ENCODE assay signal across 16 cellular contexts in the genomic region with DNA sequence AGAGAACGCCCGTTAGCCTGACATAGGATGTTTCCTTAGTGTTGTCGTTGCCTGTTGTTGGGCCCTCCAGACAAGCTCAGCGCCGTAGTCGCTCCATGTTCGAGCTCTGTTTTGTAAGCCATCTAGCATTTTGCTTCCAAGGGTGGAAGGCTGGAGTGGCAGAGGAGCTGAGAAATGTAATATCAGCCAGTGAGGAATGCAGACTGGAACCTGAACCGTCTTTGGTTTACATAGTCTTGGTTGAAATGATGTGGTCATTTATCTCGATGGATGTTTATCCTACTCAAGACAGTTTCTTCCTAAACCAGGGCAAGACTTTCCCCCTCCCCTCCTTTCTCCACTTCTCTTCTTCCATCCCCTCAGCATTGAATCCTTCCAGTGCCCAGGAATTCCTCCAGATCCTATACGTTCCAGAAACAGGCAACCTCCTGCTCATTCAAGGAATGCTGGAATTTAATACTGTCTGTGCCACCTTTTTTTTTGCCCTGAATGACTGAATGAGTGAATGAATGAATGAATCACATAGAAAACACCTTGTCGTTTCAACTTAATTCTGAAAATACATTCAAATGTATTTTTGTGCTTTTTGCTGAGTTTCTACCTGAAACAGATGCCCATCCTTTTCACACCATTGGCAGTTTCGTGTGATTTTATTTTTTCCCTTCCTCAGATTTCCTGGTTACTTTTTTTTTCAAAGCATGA.
DNase-seq lines count a peak whose midpoint lies in the region; ATAC-seq and TF ChIP-seq lines count a peak whose summit lies in the region.
"Had no signal": no experiment of that assay in that cellular context is flagged by ENCODE, and none has a peak within 500 bp of the region (broad histone marks: within the 10 kb centered on the region; RNA-seq: fewer than 3 reads in every experiment).

No MANE protein-coding gene starts in this region.

- no peak overlapping the region for H3K9ac ChIP-seq in neural progenitor cell
- H3K9ac ChIP-seq: BLaER1 treated with 17β-estradiol and CSF1 and Interleukin-3, amounts not matched to agents 10 nM and 100 nM had no signal

- H3K27me3 ChIP-seq in neural progenitor cell, result peaks cover 14% of the 10 kb centered on the region
- H3K27me3 ChIP-seq: BLaER1 treated with 17β-estradiol and CSF1 and Interleukin-3, amounts not matched to agents 10 nM and 100 nM had no signal

- no peak overlapping the region for H2AFZ ChIP-seq in neural progenitor cell (replicated peaks)

- peaks cover 54% of the 10 kb centered on the region for H3K4me1 Mint-ChIP-seq in neural progenitor cell
- H3K4me1 Mint-ChIP-seq in activated CD4-positive, alpha-beta memory T cell treated with anti-CD3 and anti-CD28 coated beads, Interleukin-2, amount 10 ng/mL, durations not matched to agents 7 days and 5 days, result peaks cover 9% of the 10 kb centered on the region

- H3F3A ChIP-seq in neural progenitor cell (ENCODE audit: low read depth), result peaks cover 5% of the 10 kb centered on the region

- CTCF ChIA-PET in HEK293 (lab: Yijun Ruan, JAX), result interaction anchor here (0.9 to 4.8 kb wide), 4 partner anchors 94 to 232 kb away, joined by 3 to 58 read pairs (median 4); no protein-coding TSS in a partner anchor
- CTCF ChIA-PET in activated CD4-positive, alpha-beta memory T cell treated with anti-CD3 and anti-CD28 coated beads, Interleukin-2, amount 10 ng/mL, durations not matched to agents 7 days and 5 days (lab: Charles Lee), result interaction anchor here (0.6 to 7.4 kb wide), 5 partner anchors 230 to 1572 kb away, joined by 3 to 130 read pairs (median 5); no protein-coding TSS in a partner anchor

- no peak for ATAC-seq in GM18909 (IDR thresholded peaks at IDR 0.05; ENCODE audit: poor library complexity, unreplicated experiment)
- ATAC-seq: A549; activated CD8-positive, alpha-beta memory T cell treated with anti-CD3 and anti-CD28 coated beads, Interleukin-2, amount 10 ng/mL, durations not matched to agents 7 days and 5 days; left ventricle myocardium superior had no signal

- H3K79me2 ChIP-seq in neural progenitor cell (ENCODE audit: low read depth), result no peaks in the 10 kb centered on the region

- H3K36me3 Mint-ChIP-seq in neural progenitor cell, result peaks cover 1% of the 10 kb centered on the region
- no peaks in the 10 kb centered on the region for H3K36me3 Mint-ChIP-seq in activated CD4-positive, alpha-beta memory T cell treated with anti-CD3 and anti-CD28 coated beads, Interleukin-2, amount 10 ng/mL, durations not matched to agents 7 days and 5 days (ENCODE audit: low read depth)
- H3K36me3 Mint-ChIP-seq: activated CD8-positive, alpha-beta memory T cell treated with anti-CD3 and anti-CD28 coated beads, Interleukin-2, amount 10 ng/mL, durations not matched to agents 7 days and 5 days; activated naive CD8-positive, alpha-beta T cell had no signal

- H3K36me3 ChIP-seq in HEK293 (ENCODE audit: control insufficient read depth in 2 of 2, insufficient read depth in 1 of 2, low read length in 2 of 2), result no peaks in the 10 kb centered on the region
- no peaks in the 10 kb centered on the region for H3K36me3 ChIP-seq in neural progenitor cell
- H3K36me3 ChIP-seq: BLaER1 treated with 17β-estradiol and CSF1 and Interleukin-3, amounts not matched to agents 10 nM and 100 nM had no signal

- H3K4me1 ChIP-seq in HEK293 (ENCODE audit: control insufficient read depth, insufficient read depth, low read length) (peaks cover 6% of the 10 kb centered on the region; the same call in 1 of the 2 replicates), neural progenitor cell (peaks cover 21% of the 10 kb centered on the region)

- no peak for DNase-seq in caudate nucleus (lab: John Stamatoyannopoulos, UW)
- peak; percentile 81 for DNase-seq in iris pigment epithelial cell (ENCODE audit: low read depth)
- no peak for DNase-seq in neural progenitor cell (ENCODE audit: low spot score)
- DNase-seq in activated CD4-positive, alpha-beta memory T cell treated with anti-CD3 and anti-CD28 coated beads, Interleukin-2, amount 10 ng/mL, durations not matched to agents 7 days and 5 days, result no peak
- no peak for DNase-seq in SK-N-DZ (ENCODE audit: low spot score)
- DNase-seq in ACHN, result no peak
- DNase-seq: activated CD4-positive, alpha-beta T cell treated with anti-CD3 and anti-CD28 coated beads for 4 hours; activated CD8-positive, alpha-beta memory T cell treated with anti-CD3 and anti-CD28 coated beads, Interleukin-2, amount 10 ng/mL, durations not matched to agents 7 days and 5 days; left ventricle myocardium superior; stimulated activated CD4-positive, alpha-beta T cell treated with anti-CD3 and anti-CD28 coated beads, Interleukin-12 subunit alpha, Interleukin-12 subunit beta, amount 100 ng/mL, for 4 hours had no signal

- H3K27me3 Mint-ChIP-seq in neural progenitor cell (ENCODE audit: insufficient read depth, low read depth), result peaks cover 33% of the 10 kb centered on the region
- peaks cover 14% of the 10 kb centered on the region for H3K27me3 Mint-ChIP-seq in activated CD4-positive, alpha-beta memory T cell treated with anti-CD3 and anti-CD28 coated beads, Interleukin-2, amount 10 ng/mL, durations not matched to agents 7 days and 5 days

- in situ Hi-C loops in ACHN (cut with HindIII; ENCODE audit: low pct_ligation_motif_present, low pct_unique_long_range_greater_than_20kb, low sequenced_read_pairs), result loop anchor here (25.0 kb wide), 1 partner anchor 250 kb away; no protein-coding TSS in a partner anchor

- H3K4me3 Mint-ChIP-seq in neural progenitor cell, result peak overlapping the region; percentile 14
- no peak overlapping the region for H3K4me3 Mint-ChIP-seq in activated CD4-positive, alpha-beta memory T cell treated with anti-CD3 and anti-CD28 coated beads, Interleukin-2, amount 10 ng/mL, durations not matched to agents 7 days and 5 days
- H3K4me3 Mint-ChIP-seq: activated CD8-positive, alpha-beta memory T cell treated with anti-CD3 and anti-CD28 coated beads, Interleukin-2, amount 10 ng/mL, durations not matched to agents 7 days and 5 days; activated naive CD8-positive, alpha-beta T cell had no signal

- H3K27ac Mint-ChIP-seq in neural progenitor cell, result no peak overlapping the region
- H3K27ac Mint-ChIP-seq in activated CD4-positive, alpha-beta memory T cell treated with anti-CD3 and anti-CD28 coated beads, Interleukin-2, amount 10 ng/mL, durations not matched to agents 7 days and 5 days, result no peak overlapping the region
- H3K27ac Mint-ChIP-seq: activated CD8-positive, alpha-beta memory T cell treated with anti-CD3 and anti-CD28 coated beads, Interleukin-2, amount 10 ng/mL, durations not matched to agents 7 days and 5 days; activated naive CD8-positive, alpha-beta T cell had no signal

- no peaks in the 10 kb centered on the region for H3K9me3 Mint-ChIP-seq in neural progenitor cell
- no peaks in the 10 kb centered on the region for H3K9me3 Mint-ChIP-seq in activated CD4-positive, alpha-beta memory T cell treated with anti-CD3 and anti-CD28 coated beads, Interleukin-2, amount 10 ng/mL, durations not matched to agents 7 days and 5 days

- H4K20me1 ChIP-seq in neural progenitor cell (ENCODE audit: low read depth), result no peaks in the 10 kb centered on the region
- H4K20me1 ChIP-seq: BLaER1 treated with 17β-estradiol and CSF1 and Interleukin-3, amounts not matched to agents 10 nM and 100 nM had no signal

- H3K4me3 ChIP-seq in HEK293 (ENCODE audit: low read depth, low read length) (no peak overlapping the region), neural progenitor cell (no peak overlapping the region)
- H3K4me3 ChIP-seq: A549; BLaER1 treated with 17β-estradiol and CSF1 and Interleukin-3, amounts not matched to agents 10 nM and 100 nM had no signal

- H3K9me3 ChIP-seq in HEK293 (ENCODE audit: control insufficient read depth, insufficient read depth, low read depth, low read length), result no peaks in the 10 kb centered on the region
- no peaks in the 10 kb centered on the region for H3K9me3 ChIP-seq in neural progenitor cell (ENCODE audit: low read depth)
- H3K9me3 ChIP-seq: A549; BLaER1 treated with 17β-estradiol and CSF1 and Interleukin-3, amounts not matched to agents 10 nM and 100 nM had no signal

- TF ChIP-seq CTCF in HEK293 (tag by site-specific recombination; IDR thresholded peaks at IDR 0.05), result no peak
- no peak for TF ChIP-seq CTCF in neural progenitor cell (IDR thresholded peaks at IDR 0.05)

- no peak overlapping the region for H3K27ac ChIP-seq in HEK293 (ENCODE audit: extremely low read depth, low read depth, low read length)
- H3K27ac ChIP-seq in caudate nucleus (ENCODE audit: low read depth, low read length), result peak overlapping the region; percentile 79
- no peak overlapping the region for H3K27ac ChIP-seq in neural progenitor cell
- H3K27ac ChIP-seq: BLaER1 treated with 17β-estradiol and CSF1 and Interleukin-3, amounts not matched to agents 10 nM and 100 nM; HL-60 had no signal

- POLR2A ChIA-PET in HEK293 (lab: Yijun Ruan, JAX), result interaction anchor here (1.4 to 3.6 kb wide), 2 partner anchors 30 to 320 kb away, joined by 3 to 12 read pairs; no protein-coding TSS in a partner anchor
- POLR2A ChIA-PET in activated CD4-positive, alpha-beta memory T cell treated with anti-CD3 and anti-CD28 coated beads, Interleukin-2, amount 10 ng/mL, durations not matched to agents 7 days and 5 days (lab: Charles Lee), result no interaction called here

- no peak overlapping the region for H3K4me2 ChIP-seq in neural progenitor cell
- H3K4me2 ChIP-seq: A549; BLaER1 treated with 17β-estradiol and CSF1 and Interleukin-3, amounts not matched to agents 10 nM and 100 nM had no signal

TF ChIP-seq in HEK293, 187 proteins besides CTCF, POLR2A, EP300 and RAD21 (continues in another document):
- TF ChIP-seq RBAK (tag by site-specific recombination; IDR thresholded peaks at IDR 0.05), result no peak
- TF ChIP-seq, protein P1, sequence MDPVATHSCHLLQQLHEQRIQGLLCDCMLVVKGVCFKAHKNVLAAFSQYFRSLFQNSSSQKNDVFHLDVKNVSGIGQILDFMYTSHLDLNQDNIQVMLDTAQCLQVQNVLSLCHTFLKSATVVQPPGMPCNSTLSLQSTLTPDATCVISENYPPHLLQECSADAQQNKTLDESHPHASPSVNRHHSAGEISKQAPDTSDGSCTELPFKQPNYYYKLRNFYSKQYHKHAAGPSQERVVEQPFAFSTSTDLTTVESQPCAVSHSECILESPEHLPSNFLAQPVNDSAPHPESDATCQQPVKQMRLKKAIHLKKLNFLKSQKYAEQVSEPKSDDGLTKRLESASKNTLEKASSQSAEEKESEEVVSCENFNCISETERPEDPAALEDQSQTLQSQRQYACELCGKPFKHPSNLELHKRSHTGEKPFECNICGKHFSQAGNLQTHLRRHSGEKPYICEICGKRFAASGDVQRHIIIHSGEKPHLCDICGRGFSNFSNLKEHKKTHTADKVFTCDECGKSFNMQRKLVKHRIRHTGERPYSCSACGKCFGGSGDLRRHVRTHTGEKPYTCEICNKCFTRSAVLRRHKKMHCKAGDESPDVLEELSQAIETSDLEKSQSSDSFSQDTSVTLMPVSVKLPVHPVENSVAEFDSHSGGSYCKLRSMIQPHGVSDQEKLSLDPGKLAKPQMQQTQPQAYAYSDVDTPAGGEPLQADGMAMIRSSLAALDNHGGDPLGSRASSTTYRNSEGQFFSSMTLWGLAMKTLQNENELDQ (tag by site-specific recombination; IDR thresholded peaks at IDR 0.05; ENCODE audit: low read depth), result no peak
